1 cellular context compared by ENCODE assay signal in the genomic region with DNA sequence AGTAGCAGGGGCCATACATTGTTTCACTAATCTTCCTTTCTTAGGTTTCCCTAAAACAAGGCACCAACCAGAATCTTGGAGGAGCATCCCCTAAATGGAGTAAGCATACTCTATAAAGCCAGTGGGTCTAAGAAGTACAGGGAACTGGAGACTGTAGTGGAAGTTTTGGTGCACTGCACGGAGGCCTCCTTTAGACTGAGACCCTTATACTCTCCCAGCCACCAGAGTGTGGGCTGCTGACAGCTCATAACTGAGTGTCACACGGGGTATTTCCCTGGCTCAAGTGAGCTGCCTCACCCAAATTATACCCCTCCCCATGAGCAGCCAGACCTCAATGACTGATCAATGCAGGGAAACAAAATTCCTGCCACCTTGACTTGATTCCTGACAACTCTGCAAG.
TF ChIP-seq lines count a peak whose summit lies in the region.

No MANE protein-coding gene starts in this region.

TF ChIP-seq in H1, 55 proteins besides CTCF, POLR2A, EP300 and RAD21 (continued from another document):
- TF ChIP-seq ATF3 (IDR thresholded peaks at IDR 0.05; ENCODE audit: insufficient read depth, low read depth, low read length) (no peak), CBX5 (IDR thresholded peaks at IDR 0.05; ENCODE audit: low read depth, low read length) (no peak), GTF2F1 (IDR thresholded peaks at IDR 0.05; ENCODE audit: borderline replicate concordance, low read depth, low read length) (no peak)
